8 cellular contexts compared by ENCODE assay signal in genomic region chr19:6056801-6057650, GRCh38. TPM values are rescaled to one million over a fixed set of nuclear protein-coding genes. Genes with fewer than 3 reads are reported as not detected.
DNase-seq lines count a peak whose midpoint lies in the region; ATAC-seq and TF ChIP-seq lines count a peak whose summit lies in the region.

No MANE protein-coding gene starts in this region.

- TF ChIP-seq CTCF in heart left ventricle (IDR thresholded peaks at IDR 0.05) (no peak), progenitor cell of endocrine pancreas (IDR thresholded peaks at IDR 0.05; ENCODE audit: unreplicated experiment) (no peak)

- peak overlapping the region in 9 of 12 donors; percentile 4 to 32 (median 22) for H3K4me3 ChIP-seq in heart left ventricle

- DNase-seq in Daoy (ENCODE audit: low read depth) (peak; percentile 93), NCI-H1694 treated with DMSO at 0.1 percent for 48 hours (lab: John Stamatoyannopoulos, UW) (peak; percentile 72), amniotic epithelial cell (ENCODE audit: low read depth) (peak; percentile 96), heart left ventricle (peak in 4 of 5 donors; percentile 70 to 86 (median 78)), progenitor cell of endocrine pancreas (ENCODE audit: low spot score, unreplicated experiment) (no peak)
- no peak for DNase-seq in stimulated activated CD4-positive, alpha-beta T cell treated with anti-CD3 and anti-CD28 coated beads, Interleukin-1b, Interleukin-23, amount 100 ng/mL, for 48 hours
- DNase-seq in activated CD4-positive, alpha-beta T cell treated with anti-CD3 and anti-CD28 coated beads, Interleukin-2, amount 50 U/mL, for 4 hours, result no peak

- peak in 1 of 2 donors; percentile 32 for TF ChIP-seq POLR2A in heart left ventricle (IDR thresholded peaks at IDR 0.05)

- H3K4me1 ChIP-seq in heart left ventricle, result peaks cover 0 to 62% (median 42%) of the 10 kb centered on the region in 12 donors

- peaks cover 0 to 9% (median 0%) of the 10 kb centered on the region in 12 donors for H3K9me3 ChIP-seq in heart left ventricle

- H3K27ac ChIP-seq in heart left ventricle, result peak overlapping the region; percentile 74 to 97 (median 90)

- H3K4me1 Mint-ChIP-seq in progenitor cell of endocrine pancreas (ENCODE audit: low read depth), result peaks cover 43% of the 10 kb centered on the region

- WGBS in heart left ventricle, 4 donors, result 15 to 24% (median 16%) methylated on average over 28 of the region's 28 CpGs

- H3K27me3 ChIP-seq in heart left ventricle, result no peaks in the 10 kb centered on the region

- peaks cover 14% of the 10 kb centered on the region for H3K36me3 Mint-ChIP-seq in progenitor cell of endocrine pancreas (ENCODE audit: insufficient read depth)

- peaks cover 12% of the 10 kb centered on the region for H3K9me3 Mint-ChIP-seq in progenitor cell of endocrine pancreas (ENCODE audit: low read depth)

- no peaks in the 10 kb centered on the region for H3K27me3 Mint-ChIP-seq in progenitor cell of endocrine pancreas

- H3K36me3 ChIP-seq in heart left ventricle, result no peaks in the 10 kb centered on the region

- ATAC-seq in heart left ventricle (peak; percentile 76 to 92 (median 88)), GM18868 (IDR thresholded peaks at IDR 0.05; ENCODE audit: unreplicated experiment) (no peak)

- no peak overlapping the region for H3K4me3 Mint-ChIP-seq in progenitor cell of endocrine pancreas (ENCODE audit: low read depth)

- peak overlapping the region; percentile 62 for H3K27ac Mint-ChIP-seq in progenitor cell of endocrine pancreas

- intact Hi-C loops in heart left ventricle (cut with DNase I), result loop anchor here in 8 of 10 donors (2.0 to 5.0 kb wide), 6 partner anchors 45 to 315 kb away; partner anchors contain the start of genes RFX2 (in 4 of the 8) and ALKBH7 (in 1 of the 8)

RNA-seq across cellular contexts. Expression of gene RFX2, which starts 53.3 kb away (rescaled TPM):
- total RNA-seq in Daoy (2014; rRNA removed; shearing (Covaris generic)), result 3.6 and 11.1 TPM in 2 replicates
- total RNA-seq in heart left ventricle, result 10 to 100 TPM in 1 of 9 donors, 1 to 10 TPM in 8; 2.8 to 20.0 (median 5.8) TPM
- polyA plus RNA-seq in heart left ventricle, result 1 to 10 TPM; 6.9 to 7.0 TPM
- total RNA-seq in progenitor cell of endocrine pancreas, result 24.2 and 24.8 TPM in 2 replicates

Comparison
In these comparisons a context has a peak if more than half of its experiments do, and no peak if none do; other contexts are left out.
1. DNase-seq: peak in Daoy (single experiment), NCI-H1694 treated with DMSO at 0.1 percent for 48 hours (single experiment), amniotic epithelial cell (single experiment) and heart left ventricle (4 of 5); none in progenitor cell of endocrine pancreas (single experiment), stimulated activated CD4-positive, alpha-beta T cell treated with anti-CD3 and anti-CD28 coated beads, Interleukin-1b, Interleukin-23, amount 100 ng/mL, for 48 hours (single experiment) and activated CD4-positive, alpha-beta T cell treated with anti-CD3 and anti-CD28 coated beads, Interleukin-2, amount 50 U/mL, for 4 hours (0 of 2).